In the genomic region with DNA sequence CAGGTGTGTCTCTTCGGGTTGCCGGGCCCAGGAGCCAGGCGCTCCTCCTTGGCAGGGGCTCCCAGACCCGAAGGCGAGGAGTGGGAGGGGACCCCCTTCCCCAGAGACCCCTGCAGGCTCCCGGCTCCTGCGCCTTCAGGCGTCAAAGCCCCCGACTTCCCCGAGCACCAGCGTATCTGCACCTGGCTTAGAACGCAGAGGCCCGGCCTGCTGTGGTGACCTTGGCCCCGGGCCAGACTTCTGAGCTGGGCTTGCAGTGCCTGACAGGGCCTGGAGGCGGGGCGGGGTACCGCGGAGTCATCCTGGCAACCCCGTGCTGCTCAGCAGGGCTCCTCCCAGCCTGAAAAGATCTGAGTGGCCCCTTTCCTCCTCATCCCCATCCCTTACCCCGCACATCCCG, we compare ENCODE assay signal across 1 cellular context.
TF ChIP-seq lines count a peak whose summit lies in the region.

No MANE protein-coding gene starts in this region.

TF ChIP-seq in HCT116, 20 proteins besides CTCF, POLR2A, EP300 and RAD21 (continued from another document):
- TF ChIP-seq, protein P1, sequence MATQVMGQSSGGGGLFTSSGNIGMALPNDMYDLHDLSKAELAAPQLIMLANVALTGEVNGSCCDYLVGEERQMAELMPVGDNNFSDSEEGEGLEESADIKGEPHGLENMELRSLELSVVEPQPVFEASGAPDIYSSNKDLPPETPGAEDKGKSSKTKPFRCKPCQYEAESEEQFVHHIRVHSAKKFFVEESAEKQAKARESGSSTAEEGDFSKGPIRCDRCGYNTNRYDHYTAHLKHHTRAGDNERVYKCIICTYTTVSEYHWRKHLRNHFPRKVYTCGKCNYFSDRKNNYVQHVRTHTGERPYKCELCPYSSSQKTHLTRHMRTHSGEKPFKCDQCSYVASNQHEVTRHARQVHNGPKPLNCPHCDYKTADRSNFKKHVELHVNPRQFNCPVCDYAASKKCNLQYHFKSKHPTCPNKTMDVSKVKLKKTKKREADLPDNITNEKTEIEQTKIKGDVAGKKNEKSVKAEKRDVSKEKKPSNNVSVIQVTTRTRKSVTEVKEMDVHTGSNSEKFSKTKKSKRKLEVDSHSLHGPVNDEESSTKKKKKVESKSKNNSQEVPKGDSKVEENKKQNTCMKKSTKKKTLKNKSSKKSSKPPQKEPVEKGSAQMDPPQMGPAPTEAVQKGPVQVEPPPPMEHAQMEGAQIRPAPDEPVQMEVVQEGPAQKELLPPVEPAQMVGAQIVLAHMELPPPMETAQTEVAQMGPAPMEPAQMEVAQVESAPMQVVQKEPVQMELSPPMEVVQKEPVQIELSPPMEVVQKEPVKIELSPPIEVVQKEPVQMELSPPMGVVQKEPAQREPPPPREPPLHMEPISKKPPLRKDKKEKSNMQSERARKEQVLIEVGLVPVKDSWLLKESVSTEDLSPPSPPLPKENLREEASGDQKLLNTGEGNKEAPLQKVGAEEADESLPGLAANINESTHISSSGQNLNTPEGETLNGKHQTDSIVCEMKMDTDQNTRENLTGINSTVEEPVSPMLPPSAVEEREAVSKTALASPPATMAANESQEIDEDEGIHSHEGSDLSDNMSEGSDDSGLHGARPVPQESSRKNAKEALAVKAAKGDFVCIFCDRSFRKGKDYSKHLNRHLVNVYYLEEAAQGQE (IDR thresholded peaks at IDR 0.05; ENCODE audit: low read depth) = no peak
- no peak for TF ChIP-seq JUND (IDR thresholded peaks at IDR 0.05)
- TF ChIP-seq ATF3 (IDR thresholded peaks at IDR 0.05) = no peak
- no peak for TF ChIP-seq ZFX (IDR thresholded peaks at IDR 0.05)
- no peak for TF ChIP-seq ZNF274 (IDR thresholded peaks at IDR 0.05; ENCODE audit: low read depth, low read length)
